In the genomic region with DNA sequence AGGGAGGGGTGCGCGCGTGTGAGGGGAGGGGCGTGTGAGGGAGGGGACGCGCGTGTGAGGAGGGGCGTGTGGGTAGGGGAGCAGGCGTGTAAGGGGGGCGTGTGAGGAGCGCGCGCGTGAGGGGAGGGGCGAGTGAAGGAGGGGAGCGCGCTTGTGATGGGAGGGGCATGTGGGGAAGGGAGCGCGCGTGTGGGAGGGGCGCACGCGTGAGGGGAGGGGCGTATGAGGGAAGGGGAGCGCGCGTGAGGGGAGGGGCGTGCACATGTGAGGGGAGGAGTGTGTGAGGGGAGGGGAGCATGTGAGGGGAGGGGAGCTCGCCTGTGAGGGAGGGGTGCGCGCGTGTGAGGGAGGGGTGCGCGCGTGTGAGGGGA, we compare ENCODE assay signal across 8 cellular contexts. TPM values are rescaled to one million over a fixed set of nuclear protein-coding genes. Genes with fewer than 3 reads are reported as not detected.
DNase-seq lines count a peak whose midpoint lies in the region; ATAC-seq and TF ChIP-seq lines count a peak whose summit lies in the region.

No MANE protein-coding gene starts in this region.

- peak; percentile 86 for DNase-seq in GM10248 (ENCODE audit: extremely low spot score)
- peak; percentile 67 for DNase-seq in NCI-H2029 (lab: John Stamatoyannopoulos, UW)
- peak; percentile 87 for DNase-seq in WTC11 (ENCODE audit: low spot score)
- DNase-seq in mammary epithelial cell = peak; percentile 85
- peak; percentile 80 for DNase-seq in iPS-NIHi7 (ENCODE audit: extremely low spot score)
- DNase-seq in smooth muscle cell of the brain vasculature (ENCODE audit: low read depth, low spot score) = peak; percentile 82

- no peak for TF ChIP-seq CTCF in GM10248 (IDR thresholded peaks at IDR 0.05; ENCODE audit: control extremely low read depth, extremely low read depth, low read depth, missing control alignments)
- TF ChIP-seq CTCF in WTC11 (IDR thresholded peaks at IDR 0.05) = no peak
- no peak for TF ChIP-seq CTCF in mammary epithelial cell (conservative IDR thresholded peaks at IDR 0.05 in 1 of 2, IDR thresholded peaks at IDR 0.05 in 1 of 2; ENCODE audit: extremely low read depth in 1 of 2, insufficient read depth in 1 of 2, low read depth in 1 of 2, low read length in 2 of 2)

- dilution Hi-C loops in mammary epithelial cell (cut with HindIII; ENCODE audit: low sequenced_read_pairs) = no loop called here

- H3K27me3 ChIP-seq in mammary epithelial cell (ENCODE audit: insufficient read depth, low read length) = no peaks in the 10 kb centered on the region

- peak overlapping the region in 2 of 3 experiments; percentile 92 to 95 for H3K4me3 ChIP-seq in mammary epithelial cell (replicated peaks in 1 of 3; ENCODE audit: insufficient read depth in 1 of 3, low read depth in 2 of 3, low read length in 3 of 3)

- intact Hi-C loops in mammary epithelial cell (cut with micrococcal nuclease) = loop anchor here (1.0 to 10.0 kb wide), 5 partner anchors 53 to 344 kb away; a partner anchor contains a TSS

- H4K20me1 ChIP-seq in mammary epithelial cell (ENCODE audit: insufficient read depth, low read length) = no peaks in the 10 kb centered on the region

- peak overlapping the region; percentile 96 for H3K4me3 Mint-ChIP-seq in WTC11

- H3K36me3 Mint-ChIP-seq in WTC11 = no peaks in the 10 kb centered on the region

- no peaks in the 10 kb centered on the region for H3K9me3 ChIP-seq in mammary epithelial cell (replicated peaks; ENCODE audit: insufficient read depth, low read length)

- H3K27ac ChIP-seq in mammary epithelial cell (ENCODE audit: insufficient read depth, low read depth, low read length) = no peak overlapping the region

- POLR2A ChIA-PET in GM10248 (lab: Yijun Ruan, JAX) (no interaction called here), WTC11 (lab: Charles Lee) (interaction anchor here (0.7 to 9.5 kb wide), 2 partner anchors 17 to 20 kb away, joined by 3 to 101 read pairs; no protein-coding TSS in a partner anchor)

- H3K4me1 Mint-ChIP-seq in WTC11 = peaks cover 34% of the 10 kb centered on the region

- peaks cover 30% of the 10 kb centered on the region for H3K4me1 ChIP-seq in mammary epithelial cell (ENCODE audit: insufficient read depth, low read length)

- H3K79me2 ChIP-seq in mammary epithelial cell (ENCODE audit: insufficient read depth, low read length) = no peaks in the 10 kb centered on the region

- H3K4me2 ChIP-seq in mammary epithelial cell (ENCODE audit: insufficient read depth, low read depth, low read length) = no peak overlapping the region

- CTCF ChIA-PET in GM10248 (lab: Yijun Ruan, JAX) (interaction anchor here (2.7 to 5.7 kb wide), 2 partner anchors 14 to 20 kb away, joined by 9 to 82 read pairs; no protein-coding TSS in a partner anchor), WTC11 (lab: Charles Lee) (interaction anchor here (0.6 to 1.6 kb wide), 10 partner anchors 16 to 400 kb away, joined by 3 to 12 read pairs (median 4); no protein-coding TSS in a partner anchor), mammary epithelial cell (lab: Charles Lee; ENCODE audit: low non-redundant PET) (interaction anchor here (0.5 to 0.6 kb wide), 2 partner anchors 78 to 321 kb away, joined by 3 read pairs; a partner anchor contains a TSS)

- WGBS in mammary epithelial cell (ENCODE audit: low coverage, missing lambda C conversion rate) = no CpG with 5 or more reads among the region's 35 CpGs

- H3K9me3 Mint-ChIP-seq in WTC11 = no peaks in the 10 kb centered on the region

- peak overlapping the region; percentile 96 for H2AFZ ChIP-seq in mammary epithelial cell (ENCODE audit: low read depth, low read length)

- no peaks in the 10 kb centered on the region for H3K36me3 ChIP-seq in mammary epithelial cell (ENCODE audit: insufficient read depth, low read length)

- peaks cover 22% of the 10 kb centered on the region for H3K27me3 Mint-ChIP-seq in WTC11 (ENCODE audit: low read depth)

- in situ Hi-C loops in mammary epithelial cell (cut with MboI; ENCODE audit: low sequenced_read_pairs in 2 of 2) = no loop called here

- H3K27ac Mint-ChIP-seq in WTC11 = 0 out of 2 replicates have a peak overlapping the region, but pooled peaks have one; percentile 32

- ATAC-seq in WTC11 (peak; percentile 50), HG03460 (IDR thresholded peaks at IDR 0.05; ENCODE audit: unreplicated experiment) (no peak), GM21526 (IDR thresholded peaks at IDR 0.05; ENCODE audit: low FRiP score, unreplicated experiment) (no peak)

- no peak overlapping the region for H3K9ac ChIP-seq in mammary epithelial cell (ENCODE audit: insufficient read depth, low read length)

- no TSS peak for BruUV-seq in mammary epithelial cell (replicated peaks; lab: Mats Ljungman, UMichigan)

TF ChIP-seq in WTC11, 78 proteins besides CTCF, POLR2A, EP300 and RAD21:
- TF ChIP-seq ZNF416 (CRISPR knock-in tag; IDR thresholded peaks at IDR 0.05) (no peak), ZNF232 (CRISPR knock-in tag; IDR thresholded peaks at IDR 0.05) (no peak), NFATC4 (CRISPR knock-in tag; IDR thresholded peaks at IDR 0.05) (no peak), IRF2 (CRISPR knock-in tag; IDR thresholded peaks at IDR 0.05; ENCODE audit: borderline replicate concordance, low read depth) (no peak), NFE2L1 (CRISPR knock-in tag; IDR thresholded peaks at IDR 0.05) (no peak), ZNF317 (CRISPR knock-in tag; IDR thresholded peaks at IDR 0.05; ENCODE audit: borderline replicate concordance, low read depth) (no peak)
- TF ChIP-seq, protein P1, sequence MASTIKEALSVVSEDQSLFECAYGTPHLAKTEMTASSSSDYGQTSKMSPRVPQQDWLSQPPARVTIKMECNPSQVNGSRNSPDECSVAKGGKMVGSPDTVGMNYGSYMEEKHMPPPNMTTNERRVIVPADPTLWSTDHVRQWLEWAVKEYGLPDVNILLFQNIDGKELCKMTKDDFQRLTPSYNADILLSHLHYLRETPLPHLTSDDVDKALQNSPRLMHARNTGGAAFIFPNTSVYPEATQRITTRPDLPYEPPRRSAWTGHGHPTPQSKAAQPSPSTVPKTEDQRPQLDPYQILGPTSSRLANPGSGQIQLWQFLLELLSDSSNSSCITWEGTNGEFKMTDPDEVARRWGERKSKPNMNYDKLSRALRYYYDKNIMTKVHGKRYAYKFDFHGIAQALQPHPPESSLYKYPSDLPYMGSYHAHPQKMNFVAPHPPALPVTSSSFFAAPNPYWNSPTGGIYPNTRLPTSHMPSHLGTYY (CRISPR knock-in tag; IDR thresholded peaks at IDR 0.05) = no peak
TF ChIP-seq in WTC11: peak in this region for 0.

RNA-seq across cellular contexts. Expression of a gene that starts 19.1 kb away (rescaled TPM):
- total RNA-seq in WTC11 (2021) = 16.6 to 23.9 TPM (median 21.6 TPM) in 3 replicates
- total RNA-seq in mammary epithelial cell = 10 to 100 TPM; 17.0 to 19.3 TPM
- polyA plus RNA-seq in mammary epithelial cell = 10.5 TPM
- polyA minus RNA-seq in mammary epithelial cell = 10.4 TPM
